Comparison of ENCODE assay signal across 24 cellular contexts in the genomic region with DNA sequence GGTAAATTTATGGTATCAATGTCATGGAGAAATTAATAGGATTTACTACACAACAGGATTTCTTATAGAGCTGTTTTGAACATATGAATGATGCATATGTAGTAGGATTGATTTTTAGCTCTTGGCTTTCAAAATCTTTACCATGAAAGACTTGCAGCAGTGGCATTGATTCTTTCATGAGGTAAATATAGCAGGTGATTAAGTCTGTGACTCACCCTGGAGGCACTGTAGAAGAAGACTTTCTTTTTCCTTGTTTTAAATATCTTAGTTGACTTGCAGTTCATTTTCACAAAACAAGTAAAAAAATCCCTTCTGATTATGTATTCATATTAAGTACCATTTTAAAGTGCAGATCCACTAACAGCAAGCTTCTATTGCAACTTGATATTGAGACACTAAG.
DNase-seq lines count a peak whose midpoint lies in the region; ATAC-seq and TF ChIP-seq lines count a peak whose summit lies in the region.
"Had no signal": no experiment of that assay in that cellular context is flagged by ENCODE, and none has a peak within 500 bp of the region (broad histone marks: within the 10 kb centered on the region; RNA-seq: fewer than 3 reads in every experiment).

No MANE protein-coding gene starts in this region.

- CTCF ChIA-PET in Calu3 (lab: Charles Lee): interaction anchor here (0.6 kb wide), 1 partner anchor 14 kb away, joined by 3 read pairs; no protein-coding TSS in a partner anchor

- TF ChIP-seq CTCF in Calu3 (IDR thresholded peaks at IDR 0.05; ENCODE audit: unreplicated experiment): no peak

- BruUV-seq in Calu3 (replicated peaks; lab: Mats Ljungman, UMichigan): no TSS peak

- no peak for ATAC-seq in activated T-cell treated with anti-CD3 and anti-CD28 coated beads, Interleukin-2, amount 50 U/mL, for 4 hours
- ATAC-seq: heart right ventricle; natural killer cell treated with Interleukin-12 subunit alpha and Interleukin-12 subunit beta and Interleukin-15 and Interleukin-18, amount 100 ng/mL, for 72 hours; pancreas; sciatic nerve had no signal

- peaks cover 32% of the 10 kb centered on the region for H3K4me1 Mint-ChIP-seq in Calu3 (ENCODE audit: low read depth, unreplicated experiment)
- H3K4me1 Mint-ChIP-seq in activated T-cell treated with anti-CD3 and anti-CD28 coated beads, Interleukin-2, amount 50 U/mL, for 4 hours (ENCODE audit: low read depth): no peaks in the 10 kb centered on the region

- H3K27me3 Mint-ChIP-seq in Calu3 (ENCODE audit: unreplicated experiment): no peaks in the 10 kb centered on the region
- no peaks in the 10 kb centered on the region for H3K27me3 Mint-ChIP-seq in activated T-cell treated with anti-CD3 and anti-CD28 coated beads, Interleukin-2, amount 50 U/mL, for 4 hours (ENCODE audit: low read depth)
- H3K27me3 Mint-ChIP-seq: activated CD4-positive, alpha-beta T cell treated with anti-CD3 and anti-CD28 coated beads, Interleukin-2, amount 10 ng/mL, durations not matched to agents 24 days and 14 days; CD4-positive, alpha-beta T cell; dendritic cell treated with granulocyte-macrophage colony-stimulating factor and Interleukin-4, amounts not matched to agents 40 ng/mL and 50 ng/mL, for 4 days; natural killer cell treated with Interleukin-12 subunit alpha and Interleukin-12 subunit beta and Interleukin-15 and Interleukin-18, amount 100 ng/mL, for 72 hours had no signal

- peak overlapping the region; percentile 33 for H3K27ac Mint-ChIP-seq in Calu3 (ENCODE audit: unreplicated experiment)
- H3K27ac Mint-ChIP-seq: activated CD4-positive, alpha-beta T cell treated with anti-CD3 and anti-CD28 coated beads, Interleukin-2, amount 10 ng/mL, durations not matched to agents 24 days and 14 days; activated naive CD4-positive, alpha-beta T cell treated with anti-CD3 and anti-CD28 coated beads for 36 hours; CD4-positive, alpha-beta T cell; dendritic cell treated with granulocyte-macrophage colony-stimulating factor and Interleukin-4, amounts not matched to agents 40 ng/mL and 50 ng/mL, for 4 days; natural killer cell treated with Interleukin-12 subunit alpha and Interleukin-12 subunit beta and Interleukin-15 and Interleukin-18, amount 100 ng/mL, for 72 hours; T-helper 2 cell treated with Interferon-gamma antibody and Interleukin-4, amounts not matched to agents 5 μg/mL and 100 μg/mL, for 36 hours had no signal

- no peaks in the 10 kb centered on the region for H3K36me3 Mint-ChIP-seq in Calu3 (ENCODE audit: insufficient read depth, unreplicated experiment)
- H3K36me3 Mint-ChIP-seq in activated T-cell treated with anti-CD3 and anti-CD28 coated beads, Interleukin-2, amount 50 U/mL, for 4 hours (ENCODE audit: insufficient read depth): no peaks in the 10 kb centered on the region
- H3K36me3 Mint-ChIP-seq: natural killer cell treated with Interleukin-12 subunit alpha and Interleukin-12 subunit beta and Interleukin-15 and Interleukin-18, amount 100 ng/mL, for 72 hours had no signal

- H3K4me3 Mint-ChIP-seq in Calu3 (ENCODE audit: low read depth, unreplicated experiment): no peak overlapping the region
- no peak overlapping the region for H3K4me3 Mint-ChIP-seq in activated T-cell treated with anti-CD3 and anti-CD28 coated beads, Interleukin-2, amount 50 U/mL, for 4 hours
- H3K4me3 Mint-ChIP-seq: activated CD4-positive, alpha-beta T cell treated with anti-CD3 and anti-CD28 coated beads, Interleukin-2, amount 10 ng/mL, durations not matched to agents 24 days and 14 days; activated naive CD4-positive, alpha-beta T cell treated with anti-CD3 and anti-CD28 coated beads for 36 hours; CD4-positive, alpha-beta T cell; dendritic cell treated with granulocyte-macrophage colony-stimulating factor and Interleukin-4, amounts not matched to agents 40 ng/mL and 50 ng/mL, for 4 days; natural killer cell treated with Interleukin-12 subunit alpha and Interleukin-12 subunit beta and Interleukin-15 and Interleukin-18, amount 100 ng/mL, for 72 hours; T-helper 2 cell treated with Interferon-gamma antibody and Interleukin-4, amounts not matched to agents 5 μg/mL and 100 μg/mL, for 36 hours had no signal

- intact Hi-C loops in Calu3 (cut with micrococcal nuclease; ENCODE audit: unreplicated experiment): loop anchor here (5.0 kb wide), 1 partner anchor 72 kb away; no protein-coding TSS in a partner anchor

- DNase-seq in Calu3 (peak; percentile 16), OCI-M1 (lab: John Stamatoyannopoulos, UW) (peak; percentile 34), dermis blood vessel endothelial cell (peak; percentile 38), non-pigmented ciliary epithelial cell (ENCODE audit: low read depth) (peak; percentile 20), NCI-H187 (lab: John Stamatoyannopoulos, UW) (no peak), GM19240 (ENCODE audit: insufficient read length, low spot score) (no peak)
- no peak for DNase-seq in stimulated activated naive CD4-positive, alpha-beta T cell treated with Interleukin-2 at 50 U/mL for 16 hours (lab: John Stamatoyannopoulos, UW)
- DNase-seq in activated T-cell treated with anti-CD3 and anti-CD28 coated beads, Interleukin-2, amount 50 U/mL, for 4 hours: no peak
- DNase-seq: activated CD4-positive, alpha-beta T cell treated with anti-CD3 and anti-CD28 coated beads, Interleukin-2, amount 10 ng/mL, durations not matched to agents 24 days and 14 days; activated naive CD4-positive, alpha-beta T cell treated with anti-CD3 and anti-CD28 coated beads for 36 hours; amniotic stem cell; CD4-positive, alpha-beta T cell; central memory CD4-positive, alpha-beta T cell; heart right ventricle; left ventricle myocardium inferior; NCI-H1048; NCI-H187 treated with DMSO at 0.1 percent for 48 hours; NCI-H524 treated with DMSO at 0.1 percent for 48 hours; pancreas; stomach had no signal

- H3K9me3 Mint-ChIP-seq in Calu3 (ENCODE audit: low read depth, unreplicated experiment): no peaks in the 10 kb centered on the region
- no peaks in the 10 kb centered on the region for H3K9me3 Mint-ChIP-seq in activated T-cell treated with anti-CD3 and anti-CD28 coated beads, Interleukin-2, amount 50 U/mL, for 4 hours
- H3K9me3 Mint-ChIP-seq: activated CD4-positive, alpha-beta T cell treated with anti-CD3 and anti-CD28 coated beads, Interleukin-2, amount 10 ng/mL, durations not matched to agents 24 days and 14 days; activated naive CD4-positive, alpha-beta T cell treated with anti-CD3 and anti-CD28 coated beads for 36 hours; CD4-positive, alpha-beta T cell; dendritic cell treated with granulocyte-macrophage colony-stimulating factor and Interleukin-4, amounts not matched to agents 40 ng/mL and 50 ng/mL, for 4 days; T-helper 2 cell treated with Interferon-gamma antibody and Interleukin-4, amounts not matched to agents 5 μg/mL and 100 μg/mL, for 36 hours had no signal

Comparison
In these comparisons a context has a peak if more than half of its experiments do, and no peak if none do; other contexts are left out.
1. DNase-seq: peak in Calu3 (single experiment), OCI-M1 (single experiment), dermis blood vessel endothelial cell (single experiment) and non-pigmented ciliary epithelial cell (single experiment); none in NCI-H187 (0 of 2), GM19240 (single experiment), stimulated activated naive CD4-positive, alpha-beta T cell treated with Interleukin-2 at 50 U/mL for 16 hours (single experiment) and activated T-cell treated with anti-CD3 and anti-CD28 coated beads, Interleukin-2, amount 50 U/mL, for 4 hours (single experiment).